7 cellular contexts compared by ENCODE assay signal in the genomic region with DNA sequence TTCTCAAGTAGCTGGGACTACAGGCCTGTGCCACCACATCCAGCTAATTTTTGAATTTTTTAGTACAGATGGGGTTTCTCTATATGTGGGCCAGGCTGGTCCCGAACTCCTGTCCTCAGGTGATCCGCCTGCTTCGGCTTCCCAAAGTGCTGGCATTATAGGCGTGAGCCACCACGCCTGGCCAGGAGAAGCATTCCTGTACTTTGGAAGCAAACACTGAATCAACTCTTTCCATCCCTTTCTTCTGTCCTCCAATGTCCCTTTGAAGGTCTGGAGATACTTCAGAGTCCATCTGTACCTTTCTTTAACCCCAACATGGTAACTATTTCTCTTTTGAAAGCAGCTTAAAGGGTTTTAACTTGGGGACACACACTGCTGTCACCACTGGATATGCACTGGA.
"Had no signal": no experiment of that assay in that cellular context is flagged by ENCODE, and none has a peak within 500 bp of the region (broad histone marks: within the 10 kb centered on the region; RNA-seq: fewer than 3 reads in every experiment).

No MANE protein-coding gene starts in this region.

- H3K4me1 Mint-ChIP-seq: H9 had no signal

- H3K27ac Mint-ChIP-seq: H9 had no signal

- FAIRE-seq: H54, K562 had no signal

- H3K9ac ChIP-seq: GM23248 had no signal

- H2AFZ ChIP-seq: GM23248 had no signal

- ATAC-seq: K562 had no signal

- H3K4me3 ChIP-seq: GM23248, K562 had no signal

- DNase-seq: GM23248, GOT3, H9, HCEC 1CT, IMR-90 had no signal

- H3K27ac ChIP-seq: GM23248 had no signal

- H3K4me3 Mint-ChIP-seq: H9 had no signal
